ENCODE assay signal across 27 cellular contexts in genomic region chr2:134508396-134508795, GRCh38.
A peak's percentile ranks its signal among the peaks of the same experiment; 100 is the strongest.
DNase-seq lines count a peak whose midpoint lies in the region; ATAC-seq lines count a peak whose summit lies in the region.
"Had no signal": no experiment of that assay in that cellular context is flagged by ENCODE, and none has a peak within 500 bp of the region (broad histone marks: within the 10 kb centered on the region; RNA-seq: fewer than 3 reads in every experiment).

No MANE protein-coding gene starts in this region.

- POLR2A ChIA-PET in naive thymus-derived CD4-positive, alpha-beta T cell (lab: Charles Lee): no interaction called here

- H3K4me1 ChIP-seq in naive thymus-derived CD4-positive, alpha-beta T cell (ENCODE audit: control insufficient read depth in 2 of 2, insufficient read depth in 2 of 2, low read length in 2 of 2): no peaks in the 10 kb centered on the region
- H3K4me1 ChIP-seq: breast epithelium, Peyer's patch, testis had no signal

- H3K4me3 ChIP-seq in naive thymus-derived CD4-positive, alpha-beta T cell (ENCODE audit: low read length): no peak overlapping the region
- H3K4me3 ChIP-seq: breast epithelium, Peyer's patch, testis had no signal

- H3K4me3 Mint-ChIP-seq in naive thymus-derived CD4-positive, alpha-beta T cell: no peak overlapping the region
- H3K4me3 Mint-ChIP-seq: activated naive CD4-positive, alpha-beta T cell treated with anti-CD3 and anti-CD28 coated beads, Interleukin-2, amount 10 ng/mL, durations not matched to agents 7 days and 5 days; activated T-helper 1 cell treated with anti-CD3 and anti-CD28 coated beads, Interleukin-12 subunit alpha, Interleukin-12 subunit beta, Interleukin-2, Interleukin-4 antibody, amounts not matched to agents 30 ng/mL and 10 ng/mL and 1 ng/mL, durations not matched to agents 14 hours and 24 hours and 36 hours; CD14-positive monocyte; naive B cell; WTC11 had no signal

- H3K36me3 Mint-ChIP-seq in naive thymus-derived CD4-positive, alpha-beta T cell: no peaks in the 10 kb centered on the region
- H3K36me3 Mint-ChIP-seq: activated naive CD4-positive, alpha-beta T cell treated with anti-CD3 and anti-CD28 coated beads, Interleukin-2, amount 10 ng/mL, durations not matched to agents 7 days and 5 days; CD14-positive monocyte; naive B cell; WTC11 had no signal

- CTCF ChIA-PET in naive thymus-derived CD4-positive, alpha-beta T cell (lab: Charles Lee): no interaction called here

- H3K36me3 ChIP-seq in naive thymus-derived CD4-positive, alpha-beta T cell (ENCODE audit: control insufficient read depth in 2 of 3, insufficient read depth in 3 of 3, low read length in 3 of 3): no peaks in the 10 kb centered on the region
- H3K36me3 ChIP-seq: breast epithelium, Peyer's patch had no signal

- H3K9me3 ChIP-seq in naive thymus-derived CD4-positive, alpha-beta T cell (ENCODE audit: control insufficient read depth in 2 of 3, low read length in 3 of 3): no peaks in the 10 kb centered on the region
- H3K9me3 ChIP-seq: breast epithelium, Peyer's patch, testis had no signal

- no peak for ATAC-seq in naive thymus-derived CD4-positive, alpha-beta T cell
- ATAC-seq in HG03280 (IDR thresholded peaks at IDR 0.05; ENCODE audit: unreplicated experiment): no peak
- ATAC-seq: left ventricle myocardium superior; stimulated activated naive CD8-positive, alpha-beta T cell treated with anti-CD3 and anti-CD28 coated beads, Interleukin-15, Interleukin-2, amounts not matched to agents 100 U/mL and 50 U/mL, for 24 hours; WTC11 had no signal

- DNase-seq in DMS79 treated with DMSO at 0.1 percent for 48 hours (lab: John Stamatoyannopoulos, UW): peak; percentile 43
- no peak for DNase-seq in DMS79 (lab: John Stamatoyannopoulos, UW)
- peak; percentile 22 for DNase-seq in DMS 273 treated with DMSO at 0.1 percent for 48 hours (lab: John Stamatoyannopoulos, UW)
- DNase-seq in NCI-H2171 treated with DMSO at 0.1 percent for 48 hours (lab: John Stamatoyannopoulos, UW): peak; percentile 93
- DNase-seq in cerebellum (ENCODE audit: low spot score): peak; percentile 65
- DNase-seq in naive thymus-derived CD4-positive, alpha-beta T cell: no peak
- DNase-seq in anterior cingulate cortex (lab: John Stamatoyannopoulos, UW): no peak
- DNase-seq: activated CD4-positive, alpha-beta T cell treated with anti-CD3 and anti-CD28 coated beads, Interleukin-2, amount 50 U/mL, for 4 hours; activated CD8-positive, alpha-beta memory T cell treated with anti-CD3 and anti-CD28 coated beads, Interleukin-2, amount 50 U/mL, for 4 hours; activated naive CD4-positive, alpha-beta T cell treated with anti-CD3 and anti-CD28 coated beads, Interleukin-2, amount 10 ng/mL, durations not matched to agents 7 days and 5 days; amygdala; effector CD4-positive, alpha-beta T cell; left ventricle myocardium superior; naive B cell; NCI-H2227 treated with DMSO at 0.1 percent for 48 hours; Peyer's patch; SHP77 treated with DMSO at 0.1 percent for 48 hours; stimulated activated naive CD8-positive, alpha-beta T cell treated with anti-CD3 and anti-CD28 coated beads, Interleukin-15, Interleukin-2, amounts not matched to agents 100 U/mL and 50 U/mL, for 24 hours; SW 1271; testis had no signal

- H3K27me3 Mint-ChIP-seq in naive thymus-derived CD4-positive, alpha-beta T cell: no peaks in the 10 kb centered on the region
- H3K27me3 Mint-ChIP-seq: naive B cell had no signal

- H3K4me1 Mint-ChIP-seq in naive thymus-derived CD4-positive, alpha-beta T cell: peaks cover 0 to 6% (median 0%) of the 10 kb centered on the region in 7 donors
- H3K4me1 Mint-ChIP-seq: activated naive CD4-positive, alpha-beta T cell treated with anti-CD3 and anti-CD28 coated beads, Interleukin-2, amount 10 ng/mL, durations not matched to agents 7 days and 5 days; CD14-positive monocyte; naive B cell; WTC11 had no signal

- no peak overlapping the region for H3K27ac Mint-ChIP-seq in naive thymus-derived CD4-positive, alpha-beta T cell
- H3K27ac Mint-ChIP-seq: activated naive CD4-positive, alpha-beta T cell treated with anti-CD3 and anti-CD28 coated beads, Interleukin-2, amount 10 ng/mL, durations not matched to agents 7 days and 5 days; activated T-helper 1 cell treated with anti-CD3 and anti-CD28 coated beads, Interleukin-12 subunit alpha, Interleukin-12 subunit beta, Interleukin-2, Interleukin-4 antibody, amounts not matched to agents 30 ng/mL and 10 ng/mL and 1 ng/mL, durations not matched to agents 14 hours and 24 hours and 36 hours; CD14-positive monocyte; naive B cell; WTC11 had no signal

- intact Hi-C loops in naive thymus-derived CD4-positive, alpha-beta T cell (cut with micrococcal nuclease): no loop called here

- no peaks in the 10 kb centered on the region for H3K27me3 ChIP-seq in naive thymus-derived CD4-positive, alpha-beta T cell (ENCODE audit: control insufficient read depth in 2 of 2, insufficient read depth in 2 of 2, low read length in 2 of 2)
- H3K27me3 ChIP-seq: breast epithelium, Peyer's patch, testis had no signal

- no peak overlapping the region for H3K27ac ChIP-seq in naive thymus-derived CD4-positive, alpha-beta T cell (ENCODE audit: low read depth, low read length)
- H3K27ac ChIP-seq: 22Rv1, breast epithelium, KMS-11, Peyer's patch, testis had no signal

- peaks cover 0 to 4% (median 0%) of the 10 kb centered on the region in 11 donors for H3K9me3 Mint-ChIP-seq in naive thymus-derived CD4-positive, alpha-beta T cell
- H3K9me3 Mint-ChIP-seq: activated naive CD4-positive, alpha-beta T cell treated with anti-CD3 and anti-CD28 coated beads, Interleukin-2, amount 10 ng/mL, durations not matched to agents 7 days and 5 days; activated T-helper 1 cell treated with anti-CD3 and anti-CD28 coated beads, Interleukin-12 subunit alpha, Interleukin-12 subunit beta, Interleukin-2, Interleukin-4 antibody, amounts not matched to agents 30 ng/mL and 10 ng/mL and 1 ng/mL, durations not matched to agents 14 hours and 24 hours and 36 hours; CD14-positive monocyte; naive B cell had no signal

Comparison
In these comparisons a context has a peak if more than half of its experiments do, and no peak if none do; other contexts are left out.
1. DNase-seq: peak in DMS79 treated with DMSO at 0.1 percent for 48 hours (single experiment), DMS 273 treated with DMSO at 0.1 percent for 48 hours (single experiment), NCI-H2171 treated with DMSO at 0.1 percent for 48 hours (single experiment) and cerebellum (single experiment); none in DMS79 (single experiment), naive thymus-derived CD4-positive, alpha-beta T cell (0 of 9) and anterior cingulate cortex (0 of 58).